In genomic region chr21:26061437-26061836, GRCh38 we compare ENCODE assay signal across 15 cellular contexts.
DNase-seq lines count a peak whose midpoint lies in the region; TF ChIP-seq lines count a peak whose summit lies in the region.
"Had no signal": no experiment of that assay in that cellular context is flagged by ENCODE, and none has a peak within 500 bp of the region (broad histone marks: within the 10 kb centered on the region; RNA-seq: fewer than 3 reads in every experiment).

No MANE protein-coding gene starts in this region.

- no peak overlapping the region for H4K91ac ChIP-seq in mesenchymal stem cell (ENCODE audit: low read length)

- H3K79me2 ChIP-seq in fibroblast of lung (ENCODE audit: control insufficient read depth, insufficient read depth, low read length): peaks cover 23% of the 10 kb centered on the region

- no peak overlapping the region for H2BK5ac ChIP-seq in mesenchymal stem cell (ENCODE audit: low read depth, low read length, poor library complexity, severe bottlenecking)

- H3K18ac ChIP-seq in mesenchymal stem cell (ENCODE audit: low read depth in 1 of 2, low read length in 2 of 2): no peak overlapping the region

- H4K20me1 ChIP-seq in fibroblast of lung (ENCODE audit: control insufficient read depth, extremely low read depth, insufficient read depth, low read length): no peaks in the 10 kb centered on the region

- no peak overlapping the region for H3K14ac ChIP-seq in mesenchymal stem cell (ENCODE audit: low read length in 2 of 2)

- H3K36me3 ChIP-seq in fibroblast of lung (ENCODE audit: control insufficient read depth, insufficient read depth, low read length): no peaks in the 10 kb centered on the region
- peaks cover 2 to 12% of the 10 kb centered on the region in 2 experiments for H3K36me3 ChIP-seq in mesenchymal stem cell (ENCODE audit: control insufficient read depth in 1 of 2, insufficient read depth in 2 of 2, low read depth in 1 of 2, low read length in 2 of 2)
- no peaks in the 10 kb centered on the region; the same call in 1 of the 2 replicates for H3K36me3 ChIP-seq in H7 (replicated peaks; ENCODE audit: control insufficient read depth, insufficient read depth, low read length)

- H3K4me2 ChIP-seq in fibroblast of lung (ENCODE audit: extremely low read depth, insufficient read depth, low read length) (no peak overlapping the region), mesenchymal stem cell (ENCODE audit: low read length, poor library complexity, severe bottlenecking) (no peak overlapping the region)

- H2AFZ ChIP-seq in fibroblast of lung (ENCODE audit: low read length) (no peak overlapping the region), mesenchymal stem cell (ENCODE audit: low read depth, low read length) (no peak overlapping the region)

- H3K23ac ChIP-seq in mesenchymal stem cell (ENCODE audit: low read length in 2 of 2): no peak overlapping the region

- no peak overlapping the region for H2BK15ac ChIP-seq in mesenchymal stem cell (ENCODE audit: low read depth, poor library complexity, severe bottlenecking)

- no peak overlapping the region for H2BK120ac ChIP-seq in mesenchymal stem cell (ENCODE audit: low read depth, low read length)

- H3K79me1 ChIP-seq in mesenchymal stem cell (replicated peaks; ENCODE audit: low read length, poor library complexity, severe bottlenecking): peaks cover 33% of the 10 kb centered on the region

- 97% methylated on average over 2 of the region's 4 CpGs for WGBS in mesenchymal stem cell

- H3K27me3 ChIP-seq in fibroblast of lung (ENCODE audit: control insufficient read depth, insufficient read depth, low read length): no peaks in the 10 kb centered on the region
- H3K27me3 ChIP-seq in mesenchymal stem cell (ENCODE audit: control insufficient read depth in 1 of 2, insufficient read depth in 1 of 2, low read length in 2 of 2): no peaks in the 10 kb centered on the region
- no peaks in the 10 kb centered on the region for H3K27me3 ChIP-seq in H7 (ENCODE audit: control insufficient read depth, insufficient read depth, low read length)

- no peak overlapping the region for H3K4ac ChIP-seq in mesenchymal stem cell (ENCODE audit: low read depth in 1 of 2, low read length in 2 of 2)

- H3K4me1 ChIP-seq in fibroblast of lung (ENCODE audit: control insufficient read depth, extremely low read depth, insufficient read depth, low read length) (peaks cover 2% of the 10 kb centered on the region), mesenchymal stem cell (ENCODE audit: control insufficient read depth, insufficient read depth, low read depth, low read length) (no peaks in the 10 kb centered on the region)

- H3K9ac ChIP-seq in fibroblast of lung (ENCODE audit: insufficient read depth, low read length): no peak overlapping the region
- H3K9ac ChIP-seq in mesenchymal stem cell (ENCODE audit: low read length): peak overlapping the region; percentile 8

- H3K27ac ChIP-seq in fibroblast of lung (ENCODE audit: insufficient read depth, low read length): no peak overlapping the region
- H3K27ac ChIP-seq in mesenchymal stem cell (ENCODE audit: low read length, poor library complexity, severe bottlenecking): no peak overlapping the region
- H3K27ac ChIP-seq: epithelial cell of prostate, skin epidermis had no signal

- H3K4me3 ChIP-seq in fibroblast of lung (replicated peaks in 1 of 4; ENCODE audit: control extremely low read depth in 1 of 4, insufficient read depth in 1 of 4, low read depth in 3 of 4, low read length in 4 of 4) (no peak overlapping the region), mesenchymal stem cell (ENCODE audit: insufficient read depth in 1 of 2, low read depth in 1 of 2, low read length in 2 of 2) (no peak overlapping the region), H7 (ENCODE audit: insufficient read depth, low read depth, low read length) (no peak overlapping the region)
- H3K4me3 ChIP-seq: skin epidermis had no signal

- peak; percentile 43 for DNase-seq in AG08395 (ENCODE audit: low spot score)
- peak; percentile 60 for DNase-seq in NCI-H2171 treated with DMSO at 0.1 percent for 48 hours (lab: John Stamatoyannopoulos, UW)
- DNase-seq in fibroblast of lung (ENCODE audit: low read depth in 2 of 2): peak; percentile 6 to 82
- DNase-seq in mesenchymal stem cell: peak; percentile 92
- no peak for DNase-seq in T-helper 2 cell
- no peak for DNase-seq in cerebellar nuclear complex (lab: John Stamatoyannopoulos, UW)
- DNase-seq in H7: no peak
- no peak for DNase-seq in medulla oblongata (ENCODE audit: extremely low spot score)
- DNase-seq: activated CD4-positive, alpha-beta T cell treated with anti-CD3 and anti-CD28 coated beads, Interleukin-2, amount 10 ng/mL, durations not matched to agents 24 days and 14 days; activated naive CD8-positive, alpha-beta T cell treated with anti-CD3 and anti-CD28 coated beads, Interleukin-2, amount 10 ng/mL, durations not matched to agents 7 days and 5 days; activated T-cell treated with anti-CD3 and anti-CD28 coated beads, Interleukin-2, amount 50 U/mL, for 24 hours; CD4-positive, alpha-beta memory T cell; SIG-M5 had no signal

- no peak overlapping the region for H2BK12ac ChIP-seq in mesenchymal stem cell (ENCODE audit: low read length in 2 of 2)

- H3K9me3 ChIP-seq in fibroblast of lung (ENCODE audit: control insufficient read depth, insufficient read depth, low read depth, low read length) (no peaks in the 10 kb centered on the region), mesenchymal stem cell (ENCODE audit: control insufficient read depth, low read length) (no peaks in the 10 kb centered on the region)

- H2AK5ac ChIP-seq in mesenchymal stem cell (ENCODE audit: low read length, severe bottlenecking): no peak overlapping the region

- TF ChIP-seq CTCF in fibroblast of lung (conservative IDR thresholded peaks at IDR 0.05 in 1 of 2, IDR thresholded peaks at IDR 0.05 in 1 of 2; ENCODE audit: low read depth in 1 of 2, low read length in 2 of 2): no peak

- no peak overlapping the region for H4K8ac ChIP-seq in mesenchymal stem cell (ENCODE audit: low read length)

Comparison
In these comparisons a context has a peak if more than half of its experiments do, and no peak if none do; other contexts are left out.
1. DNase-seq: peak in AG08395 (single experiment), NCI-H2171 treated with DMSO at 0.1 percent for 48 hours (single experiment), fibroblast of lung (2 of 2) and mesenchymal stem cell (single experiment); none in T-helper 2 cell (0 of 5), cerebellar nuclear complex (0 of 2), H7 (single experiment) and medulla oblongata (single experiment).